In the genomic region with DNA sequence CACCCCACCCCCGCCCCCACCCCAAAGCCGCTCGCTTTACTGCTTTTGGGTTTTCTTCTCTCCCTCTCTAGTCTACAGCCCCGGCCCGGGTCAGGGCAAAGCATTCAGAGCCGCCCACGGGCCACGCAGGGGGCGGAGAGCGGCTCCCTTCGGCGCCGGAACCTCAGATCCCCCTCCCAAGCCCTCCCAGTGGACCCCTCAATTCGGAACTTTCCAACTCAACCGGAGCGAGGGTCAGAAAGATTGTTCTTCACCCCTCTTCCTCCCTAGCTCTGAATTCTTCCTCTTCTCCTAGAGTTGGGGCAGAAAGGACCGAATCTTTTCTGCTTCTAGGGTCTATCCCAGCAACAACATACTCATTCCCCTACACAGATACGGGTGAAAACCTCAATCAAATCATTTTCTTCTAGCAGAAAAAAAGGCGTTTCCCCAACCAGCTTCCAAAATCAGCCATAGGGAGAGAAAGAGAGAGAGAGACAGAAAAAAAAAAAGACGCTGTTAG, we compare ENCODE assay signal across 8 cellular contexts. TPM values are rescaled to one million over a fixed set of nuclear protein-coding genes. Genes with fewer than 3 reads are reported as not detected.
DNase-seq lines count a peak whose midpoint lies in the region; ATAC-seq, FAIRE-seq and TF ChIP-seq lines count a peak whose summit lies in the region.

No MANE protein-coding gene starts in this region.

- H3K9me3 ChIP-seq in endothelial cell of umbilical vein (replicated peaks; ENCODE audit: control insufficient read depth, insufficient read depth, low read length) = no peaks in the 10 kb centered on the region
- H3K9me3 ChIP-seq in neuronal stem cell (replicated peaks in 1 of 2; ENCODE audit: control insufficient read depth in 2 of 2, insufficient read depth in 1 of 2, low read depth in 1 of 2, low read length in 2 of 2) = peaks cover 0 to 3% of the 10 kb centered on the region in 2 donors

- FAIRE-seq in endothelial cell of umbilical vein (lab: Jason Lieb, UNC) = no peak

- no CpG with 5 or more reads among the region's 20 CpGs for whole genome bisulfite sequencing in neuronal stem cell (ENCODE audit: extremely low coverage in 2 of 2, insufficient read length in 2 of 2, insufficient replicate concordance in 1 of 2), 2 donors

- dilution Hi-C loops in endothelial cell of umbilical vein (cut with MboI; ENCODE audit: extremely low pct_ligation_motif_present, low sequenced_read_pairs) = no loop called here

- H3K36me3 Mint-ChIP-seq in T-cell = peaks cover 3% of the 10 kb centered on the region

- H2AK5ac ChIP-seq in neuronal stem cell (ENCODE audit: low read depth, low read length) = no peak overlapping the region

- no peak overlapping the region for H2BK15ac ChIP-seq in neuronal stem cell (ENCODE audit: low read length)

- DNase-seq in GM13977 (ENCODE audit: low spot score) = peak; percentile 65
- DNase-seq in T-cell = peak in 4 of 34 experiments; percentile 20 to 30 (median 22)
- DNase-seq in endothelial cell of umbilical vein (ENCODE audit: low read depth, low spot score) = no peak
- no peak for DNase-seq in neuronal stem cell (ENCODE audit: low spot score)

- no peak overlapping the region for H4K8ac ChIP-seq in neuronal stem cell (ENCODE audit: low read depth, low read length)

- H2BK12ac ChIP-seq in neuronal stem cell (ENCODE audit: low read length) = no peak overlapping the region

- H3K27me3 ChIP-seq in endothelial cell of umbilical vein (ENCODE audit: control insufficient read depth in 2 of 2, insufficient read depth in 2 of 2, low read length in 2 of 2) = no peaks in the 10 kb centered on the region
- peaks cover 41 to 92% (median 88%) of the 10 kb centered on the region in 3 experiments for H3K27me3 ChIP-seq in neuronal stem cell (ENCODE audit: control insufficient read depth in 3 of 3, insufficient read depth in 3 of 3, low read depth in 1 of 3, low read length in 3 of 3)

- TF ChIP-seq POLR2A in endothelial cell of umbilical vein (IDR thresholded peaks at IDR 0.05; ENCODE audit: low read depth, low read length) = no peak

- intact Hi-C loops in endothelial cell of umbilical vein (cut with micrococcal nuclease) = loop anchor here (1.0 to 2.0 kb wide), 4 partner anchors 25 to 51 kb away; no protein-coding TSS in a partner anchor

- H3K4me1 Mint-ChIP-seq in T-cell = peaks cover 55 to 71% (median 64%) of the 10 kb centered on the region in 3 donors

- H3K4me3 ChIP-seq in endothelial cell of umbilical vein (replicated peaks in 1 of 3; ENCODE audit: insufficient read depth in 1 of 3, low read depth in 1 of 3, low read length in 3 of 3) = peak overlapping the region; percentile 88 to 99 (median 97)
- peak overlapping the region in 1 of 2 donors; percentile 45 for H3K4me3 ChIP-seq in neuronal stem cell (ENCODE audit: low read length in 2 of 2)

- H2BK120ac ChIP-seq in neuronal stem cell (ENCODE audit: low read depth, low read length) = no peak overlapping the region

- no peak overlapping the region for H3K18ac ChIP-seq in neuronal stem cell (ENCODE audit: low read length)

- POLR2A ChIA-PET in T-cell (lab: Charles Lee) = no interaction called here
- POLR2A ChIA-PET in endothelial cell of umbilical vein (lab: Charles Lee) = no interaction called here

- no peak overlapping the region for H3K14ac ChIP-seq in neuronal stem cell (ENCODE audit: low read length)

- H2AFZ ChIP-seq in endothelial cell of umbilical vein (ENCODE audit: low read depth, low read length) = no peak overlapping the region
- H2AFZ ChIP-seq in neuronal stem cell (ENCODE audit: low read length) = peak overlapping the region; percentile 29

- peaks cover 46% of the 10 kb centered on the region for H3K4me1 ChIP-seq in endothelial cell of umbilical vein (ENCODE audit: control insufficient read depth, extremely low read depth, insufficient read depth, low read length)
- no peaks in the 10 kb centered on the region for H3K4me1 ChIP-seq in neuronal stem cell (ENCODE audit: control insufficient read depth in 2 of 2, insufficient read depth in 1 of 2, low read depth in 1 of 2, low read length in 2 of 2)

- H2BK5ac ChIP-seq in neuronal stem cell (ENCODE audit: low read length) = no peak overlapping the region

- H4K20me1 ChIP-seq in endothelial cell of umbilical vein (replicated peaks; ENCODE audit: control insufficient read depth, extremely low read depth, insufficient read depth, low read length) = no peaks in the 10 kb centered on the region

- peak overlapping the region; percentile 90 to 96 for H3K27ac Mint-ChIP-seq in T-cell

- no peaks in the 10 kb centered on the region for H3K36me3 ChIP-seq in endothelial cell of umbilical vein (ENCODE audit: control insufficient read depth in 2 of 2, extremely low read depth in 1 of 2, insufficient read depth in 2 of 2, low read length in 2 of 2)
- H3K36me3 ChIP-seq in neuronal stem cell (replicated peaks in 1 of 2; ENCODE audit: control insufficient read depth in 2 of 2, insufficient read depth in 2 of 2, low read length in 2 of 2) = no peaks in the 10 kb centered on the region

- in situ Hi-C loops in GM13977 (cut with MboI; ENCODE audit: low pct_unique_long_range_greater_than_20kb, low sequenced_read_pairs, unreplicated experiment) = no loop called here

- H3K4me2 ChIP-seq in endothelial cell of umbilical vein (ENCODE audit: insufficient read depth, low read length) (peak overlapping the region; percentile 72), neuronal stem cell (ENCODE audit: insufficient read depth, low read length, poor library complexity, severe bottlenecking) (no peak overlapping the region)

- TF ChIP-seq CTCF in GM13977 (IDR thresholded peaks at IDR 0.05; ENCODE audit: extremely low read depth, insufficient read depth, missing control alignments) (no peak), endothelial cell of umbilical vein (IDR thresholded peaks at IDR 0.05; ENCODE audit: extremely low read depth in 1 of 2, insufficient read depth in 1 of 2, low read depth in 1 of 2, low read length in 2 of 2) (no peak)

- H3K79me2 ChIP-seq in endothelial cell of umbilical vein (ENCODE audit: control insufficient read depth, insufficient read depth, low read length) = peaks cover 54% of the 10 kb centered on the region

- no peaks in the 10 kb centered on the region for H3K9me1 ChIP-seq in endothelial cell of umbilical vein (replicated peaks; ENCODE audit: control insufficient read depth, extremely low read depth, insufficient read depth, low read length)

- CTCF ChIA-PET in T-cell (lab: Charles Lee) (no interaction called here), endothelial cell of umbilical vein (lab: Charles Lee) (interaction anchor here (1.0 to 1.9 kb wide), 4 partner anchors 11 to 328 kb away, joined by 4 to 6 read pairs (median 4); no protein-coding TSS in a partner anchor)

- H3K9ac ChIP-seq in endothelial cell of umbilical vein (replicated peaks; ENCODE audit: extremely low read depth, insufficient read depth, low read length) (peak overlapping the region; percentile 91), neuronal stem cell (ENCODE audit: low read depth, low read length, poor library complexity) (no peak overlapping the region)

- H3K4me3 Mint-ChIP-seq in T-cell = peak overlapping the region; percentile 90 to 98 (median 91)

- H3K4ac ChIP-seq in neuronal stem cell (ENCODE audit: low read length) = no peak overlapping the region

- no peak overlapping the region for H4K91ac ChIP-seq in neuronal stem cell (ENCODE audit: low read depth, low read length, poor library complexity)

- ATAC-seq in T-cell (replicated peaks in 1 of 4) (peak; percentile 46 to 53 (median 52)), HG02588 (IDR thresholded peaks at IDR 0.05; ENCODE audit: unreplicated experiment) (no peak), GM18511 (IDR thresholded peaks at IDR 0.05; ENCODE audit: unreplicated experiment) (no peak), GM19467 (IDR thresholded peaks at IDR 0.05; ENCODE audit: unreplicated experiment) (no peak), HG02884 (IDR thresholded peaks at IDR 0.05; ENCODE audit: unreplicated experiment) (no peak)

- H3K79me1 ChIP-seq in neuronal stem cell (ENCODE audit: low read depth, low read length) = no peaks in the 10 kb centered on the region

- H3K23ac ChIP-seq in neuronal stem cell (ENCODE audit: low read depth, low read length, poor library complexity) = no peak overlapping the region

- H3K27ac ChIP-seq in endothelial cell of umbilical vein (ENCODE audit: insufficient read depth, low read depth, low read length) (peak overlapping the region; percentile 77), neuronal stem cell (replicated peaks; ENCODE audit: low read length) (no peak overlapping the region)

- H3K27me3 Mint-ChIP-seq in T-cell = peaks cover 10 to 15% of the 10 kb centered on the region in 2 donors

- no peaks in the 10 kb centered on the region for H3K9me3 Mint-ChIP-seq in T-cell

- no TSS peak for BruUV-seq in endothelial cell of umbilical vein (replicated peaks; lab: Mats Ljungman, UMichigan)

RNA-seq across cellular contexts. Expression of a gene that starts 1.0 kb away (rescaled TPM):
- total RNA-seq in T-cell = 10 to 100 TPM; 12.1 to 37.3 (median 25.6) TPM
- total RNA-seq in endothelial cell of umbilical vein = 21.5 and 23.3 TPM in 2 replicates
- 14.1 and 16.8 TPM in 2 replicates for polyA plus RNA-seq in endothelial cell of umbilical vein
- 6.8 and 8.4 TPM in 2 replicates for polyA plus RNA-seq in endothelial cell of umbilical vein (2011; cell fraction: cytosol; rRNA removed)
- 12.1 and 13.9 TPM in 2 replicates for polyA plus RNA-seq in endothelial cell of umbilical vein (2011; cell fraction: nucleus; rRNA removed)
- polyA plus RNA-seq in endothelial cell of umbilical vein (2012) = 12.0 and 12.5 TPM in 2 replicates
- 3.1 and 3.5 TPM in 2 replicates for polyA minus RNA-seq in endothelial cell of umbilical vein
- not detected for polyA minus RNA-seq in endothelial cell of umbilical vein (2011; cell fraction: cytosol; rRNA and poly(A)+ RNA removed)
- 4.9 and 5.0 TPM in 2 replicates for polyA minus RNA-seq in endothelial cell of umbilical vein (2011; cell fraction: nucleus; rRNA and poly(A)+ RNA removed)
- polyA plus RNA-seq in neuronal stem cell (2013, experiment 1 of 2) = not detected
- polyA plus RNA-seq in neuronal stem cell (2013, experiment 2 of 2) = not detected

RNA-seq across cellular contexts. Expression of a gene that starts 13.1 kb away (rescaled TPM):
- total RNA-seq in T-cell (not detected), endothelial cell of umbilical vein (not detected in 2 replicates)
- polyA plus RNA-seq in endothelial cell of umbilical vein = not detected in 2 replicates
- not detected in 2 replicates for polyA plus RNA-seq in endothelial cell of umbilical vein (2011; cell fraction: cytosol; rRNA removed)
- polyA plus RNA-seq in endothelial cell of umbilical vein (2011; cell fraction: nucleus; rRNA removed) = not detected in 2 replicates
- not detected in 2 replicates for polyA plus RNA-seq in endothelial cell of umbilical vein (2012)
- not detected in 2 replicates for polyA minus RNA-seq in endothelial cell of umbilical vein
- not detected for polyA minus RNA-seq in endothelial cell of umbilical vein (2011; cell fraction: cytosol; rRNA and poly(A)+ RNA removed)
- 0.19 TPM in 1 of 2 replicates, not detected in the other for polyA minus RNA-seq in endothelial cell of umbilical vein (2011; cell fraction: nucleus; rRNA and poly(A)+ RNA removed)
- not detected for polyA plus RNA-seq in neuronal stem cell (2013, experiment 1 of 2)
- not detected for polyA plus RNA-seq in neuronal stem cell (2013, experiment 2 of 2)

RNA-seq across cellular contexts. Expression of a gene that starts 34.2 kb away (rescaled TPM):
- total RNA-seq in T-cell (1 to 10 TPM; 1.4 to 3.7 (median 1.5) TPM), endothelial cell of umbilical vein (11.2 and 13.1 TPM in 2 replicates)
- 4.6 and 5.4 TPM in 2 replicates for polyA plus RNA-seq in endothelial cell of umbilical vein
- 2.5 and 3.3 TPM in 2 replicates for polyA plus RNA-seq in endothelial cell of umbilical vein (2011; cell fraction: cytosol; rRNA removed)
- 13.6 and 14.6 TPM in 2 replicates for polyA plus RNA-seq in endothelial cell of umbilical vein (2011; cell fraction: nucleus; rRNA removed)
- 5.2 and 5.6 TPM in 2 replicates for polyA plus RNA-seq in endothelial cell of umbilical vein (2012)
- 3.6 and 4.6 TPM in 2 replicates for polyA minus RNA-seq in endothelial cell of umbilical vein
- polyA minus RNA-seq in endothelial cell of umbilical vein (2011; cell fraction: cytosol; rRNA and poly(A)+ RNA removed) = 0.51 TPM
- polyA minus RNA-seq in endothelial cell of umbilical vein (2011; cell fraction: nucleus; rRNA and poly(A)+ RNA removed) = 8.2 and 8.8 TPM in 2 replicates
- polyA plus RNA-seq in neuronal stem cell (2013, experiment 1 of 2) = not detected
- polyA plus RNA-seq in neuronal stem cell (2013, experiment 2 of 2) = not detected

RNA-seq across cellular contexts. Expression of a gene that starts 46.1 kb away (rescaled TPM):
- total RNA-seq in T-cell (1 to 10 TPM; 3.5 to 7.7 (median 4.2) TPM), endothelial cell of umbilical vein (45.0 and 56.6 TPM in 2 replicates)
- 29.6 and 33.0 TPM in 2 replicates for polyA plus RNA-seq in endothelial cell of umbilical vein
- polyA plus RNA-seq in endothelial cell of umbilical vein (2011; cell fraction: cytosol; rRNA removed) = 7.9 and 11.6 TPM in 2 replicates
- 81.4 and 85.1 TPM in 2 replicates for polyA plus RNA-seq in endothelial cell of umbilical vein (2011; cell fraction: nucleus; rRNA removed)
- polyA plus RNA-seq in endothelial cell of umbilical vein (2012) = 19.0 and 19.8 TPM in 2 replicates
- polyA minus RNA-seq in endothelial cell of umbilical vein = 7.7 and 13.3 TPM in 2 replicates
- polyA minus RNA-seq in endothelial cell of umbilical vein (2011; cell fraction: cytosol; rRNA and poly(A)+ RNA removed) = 1.3 TPM
- 18.1 and 32.3 TPM in 2 replicates for polyA minus RNA-seq in endothelial cell of umbilical vein (2011; cell fraction: nucleus; rRNA and poly(A)+ RNA removed)
- polyA plus RNA-seq in neuronal stem cell (2013, experiment 1 of 2) = not detected
- polyA plus RNA-seq in neuronal stem cell (2013, experiment 2 of 2) = not detected

RNA-seq across cellular contexts. Expression of a gene that starts 49.7 kb away (rescaled TPM):
- total RNA-seq in T-cell (not detected), endothelial cell of umbilical vein (7.3 and 8.5 TPM in 2 replicates)
- 2.0 and 2.6 TPM in 2 replicates for polyA plus RNA-seq in endothelial cell of umbilical vein
- polyA plus RNA-seq in endothelial cell of umbilical vein (2011; cell fraction: cytosol; rRNA removed) = 1.0 and 1.1 TPM in 2 replicates
- 13.1 and 13.2 TPM in 2 replicates for polyA plus RNA-seq in endothelial cell of umbilical vein (2011; cell fraction: nucleus; rRNA removed)
- polyA plus RNA-seq in endothelial cell of umbilical vein (2012) = 3.3 and 3.5 TPM in 2 replicates
- 0.57 and 0.58 TPM in 2 replicates for polyA minus RNA-seq in endothelial cell of umbilical vein
- 0.82 TPM for polyA minus RNA-seq in endothelial cell of umbilical vein (2011; cell fraction: cytosol; rRNA and poly(A)+ RNA removed)
- 2.5 and 2.6 TPM in 2 replicates for polyA minus RNA-seq in endothelial cell of umbilical vein (2011; cell fraction: nucleus; rRNA and poly(A)+ RNA removed)
- not detected for polyA plus RNA-seq in neuronal stem cell (2013, experiment 1 of 2)
- polyA plus RNA-seq in neuronal stem cell (2013, experiment 2 of 2) = not detected

Comparison
In these comparisons a context has a peak if more than half of its experiments do, and no peak if none do; other contexts are left out.
1. ATAC-seq: peak in T-cell (4 of 4); none in HG02588 (single experiment), GM18511 (single experiment), GM19467 (single experiment) and HG02884 (single experiment).